ENCODE assay signal across 26 cellular contexts in the genomic region with DNA sequence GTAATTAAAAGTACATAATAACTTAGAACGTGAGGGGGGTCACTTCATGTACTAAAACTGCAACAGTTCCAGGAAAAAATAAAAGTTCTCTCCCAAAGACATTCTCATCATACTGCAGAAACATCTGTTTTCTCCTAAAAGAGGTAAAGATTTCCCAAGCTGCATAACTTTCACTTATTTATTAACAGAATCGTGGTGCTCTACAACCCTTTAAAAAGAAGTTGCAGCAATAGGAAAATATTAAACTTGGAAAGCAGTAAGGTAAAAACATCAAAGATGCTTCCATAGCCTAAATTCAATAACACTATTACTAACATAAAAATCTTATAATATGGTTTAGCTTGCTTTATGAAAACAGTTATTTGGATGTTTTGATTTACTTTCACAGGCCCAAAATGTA.
"Had no signal": no experiment of that assay in that cellular context is flagged by ENCODE, and none has a peak within 500 bp of the region (broad histone marks: within the 10 kb centered on the region; RNA-seq: fewer than 3 reads in every experiment).

No MANE protein-coding gene starts in this region.

- H3K4me1 ChIP-seq: pancreas, stomach, thyroid gland had no signal

- H3K9me3 ChIP-seq: gastrocnemius medialis, heart left ventricle, pancreas, right lobe of liver, stomach, thyroid gland had no signal

- H2AFZ ChIP-seq: hepatocyte had no signal

- DNase-seq: caudate nucleus; cerebellar nuclear complex; dorsolateral prefrontal cortex; effector CD4-positive, alpha-beta T cell; foreskin fibroblast; gastrocnemius medialis; heart left ventricle; islet precursor cell; kidney glomerular epithelial cell; left colon; left ventricle myocardium superior; mesendoderm; naive thymus-derived CD8-positive, alpha-beta T cell; occipital lobe; pancreas; right lobe of liver; stimulated activated CD4-positive, alpha-beta T cell treated with anti-CD3 and anti-CD28 coated beads, Interleukin-12 subunit alpha, Interleukin-12 subunit beta, amount 100 ng/mL, for 4 hours; stimulated activated CD4-positive, alpha-beta T cell treated with anti-CD3 and anti-CD28 coated beads, Interleukin-1b, Interleukin-23, amount 100 ng/mL, for 48 hours; stimulated activated CD4-positive, alpha-beta T cell treated with anti-CD3 and anti-CD28 coated beads, Interleukin-4, amount 100 ng/mL, for 1 hour; stimulated activated CD8-positive, alpha-beta memory T cell treated with anti-CD3 and anti-CD28 coated beads, Interleukin-4, amount 100 ng/mL, for 48 hours; stimulated activated naive CD4-positive, alpha-beta T cell; stomach; thyroid gland; trophoblast cell had no signal

- H3K27me3 ChIP-seq: dorsolateral prefrontal cortex, gastrocnemius medialis, heart left ventricle, hepatocyte, pancreas, right lobe of liver, stomach, thyroid gland had no signal

- FAIRE-seq: pancreas had no signal

- H3K27ac ChIP-seq: dorsolateral prefrontal cortex, gastrocnemius medialis, heart left ventricle, hepatocyte, pancreas, stomach, thyroid gland had no signal

- H3K4me3 ChIP-seq: dorsolateral prefrontal cortex, gastrocnemius medialis, heart left ventricle, hepatocyte, pancreas, right lobe of liver, smooth muscle cell, stomach, thyroid gland had no signal

- H3K4me2 ChIP-seq: hepatocyte, smooth muscle cell had no signal

- ATAC-seq: gastrocnemius medialis; heart left ventricle; left colon; left ventricle myocardium superior; naive thymus-derived CD8-positive, alpha-beta T cell; pancreas had no signal

- H3K36me3 ChIP-seq: gastrocnemius medialis had no signal
